In genomic region chr16:21534561-21534960, GRCh38 we compare ENCODE assay signal across 8 cellular contexts.
DNase-seq lines count a peak whose midpoint lies in the region; ATAC-seq and TF ChIP-seq lines count a peak whose summit lies in the region.
"Not testable (repeated sequence)": the region's sequence is repeated elsewhere in the genome, so short reads cannot be mapped to it uniquely, and the experiment has no call there.

No MANE protein-coding gene starts in this region.

- not testable (repeated sequence) for H3K4me3 Mint-ChIP-seq in effector memory CD8-positive, alpha-beta T cell

- H3K4me1 ChIP-seq in spleen = not testable (repeated sequence)

- H3K4me3 ChIP-seq in AG09309 (ENCODE audit: control insufficient read depth, low read depth, low read length); spleen: not testable (repeated sequence)

- H3K4me1 Mint-ChIP-seq in effector memory CD8-positive, alpha-beta T cell (ENCODE audit: low read depth in 2 of 2) = not testable (repeated sequence)

- in situ Hi-C loops in SK-MEL-5 (cut with HindIII; ENCODE audit: low pct_unique_long_range_greater_than_20kb, low sequenced_read_pairs) = not testable (repeated sequence)

- peaks cover 4 to 17% of the 10 kb centered on the region in 2 donors for H3K27me3 Mint-ChIP-seq in effector memory CD8-positive, alpha-beta T cell

- intact Hi-C loops in spleen (cut with DNase I; ENCODE audit: low total_unique reads) = not testable (repeated sequence)

- not testable (repeated sequence) for H3K9me3 ChIP-seq in spleen

- H3K27me3 ChIP-seq in spleen (replicated peaks in 1 of 7) = not testable (repeated sequence)

- peak; percentile 14 for TF ChIP-seq CTCF in AG09309 (IDR thresholded peaks at IDR 0.05; ENCODE audit: control insufficient read depth, insufficient read depth, low read depth, low read length, missing control alignments)
- peak; percentile 12 for TF ChIP-seq CTCF in GM10266 (IDR thresholded peaks at IDR 0.05; ENCODE audit: control insufficient read depth, insufficient read depth, low read depth, missing control alignments)
- TF ChIP-seq CTCF in spleen (IDR thresholded peaks at IDR 0.05 in 8 of 11, conservative IDR thresholded peaks at IDR 0.05 in 3 of 11) = not testable (repeated sequence)

- not testable (repeated sequence) for H3K27ac ChIP-seq in spleen

- not testable (repeated sequence) for H3K36me3 Mint-ChIP-seq in effector memory CD8-positive, alpha-beta T cell (ENCODE audit: insufficient read depth)

- not testable (repeated sequence) for H3K27ac Mint-ChIP-seq in effector memory CD8-positive, alpha-beta T cell

- not testable (repeated sequence) for DNase-seq in AG09309 (ENCODE audit: low read depth); GM10266 (ENCODE audit: extremely low spot score); effector memory CD8-positive, alpha-beta T cell
- DNase-seq in MV-4-11 (lab: John Stamatoyannopoulos, UW) (peak; percentile 58), SK-MEL-5 (ENCODE audit: low read depth, low spot score) (peak; percentile 63), islet precursor cell (peak; percentile 49), spleen (peak; percentile 73)
- DNase-seq in activated T-cell treated with anti-CD3 and anti-CD28 coated beads, Interleukin-2, amount 50 U/mL, for 48 hours = peak; percentile 54 to 64

- peak; percentile 65 for ATAC-seq in effector memory CD8-positive, alpha-beta T cell (replicated peaks)

- not testable (repeated sequence) for H3K36me3 ChIP-seq in spleen

- TF ChIP-seq POLR2A in spleen (IDR thresholded peaks at IDR 0.05) = not testable (repeated sequence)

- 90 to 93% (median 92%) methylated on average over 6 to 7 of the region's 7 CpGs for WGBS in spleen, 5 donors

- not testable (repeated sequence) for H3K9me3 Mint-ChIP-seq in effector memory CD8-positive, alpha-beta T cell
